ENCODE assay signal across 1 cellular context in genomic region chr17:61862975-61863800, GRCh38.
TF ChIP-seq lines count a peak whose summit lies in the region.

Gene BRIP1, minus strand, starts transcription at chr17:61863528. Its CDS starts 1,989 bp downstream, at chr17:61861539.

TF ChIP-seq in HepG2, 621 proteins besides CTCF, POLR2A, EP300 and RAD21 (continued from another document and continues in another):
- no peak for TF ChIP-seq SP5 (CRISPR knock-in tag; IDR thresholded peaks at IDR 0.05; ENCODE audit: borderline replicate concordance, low read depth)
- TF ChIP-seq HNF4A (CRISPR knock-in tag; IDR thresholded peaks at IDR 0.05), result peak; percentile 80
- peak; percentile 54; the same call in 1 of the 2 replicates for TF ChIP-seq AHR (CRISPR knock-in tag; IDR thresholded peaks at IDR 0.05)
- TF ChIP-seq ZNF569 (CRISPR knock-in tag; IDR thresholded peaks at IDR 0.05; ENCODE audit: borderline replicate concordance), result peak; percentile 95; the same call in 1 of the 2 replicates
- no peak for TF ChIP-seq ZBTB21 (CRISPR knock-in tag; IDR thresholded peaks at IDR 0.05)
- 0 out of 2 replicates have a peak, but pooled peaks have one; percentile 14 for TF ChIP-seq RARA (CRISPR knock-in tag; IDR thresholded peaks at IDR 0.05)
- 0 out of 2 replicates have a peak, but pooled peaks have one; percentile 69 for TF ChIP-seq TRAFD1 (CRISPR knock-in tag; IDR thresholded peaks at IDR 0.05; ENCODE audit: borderline replicate concordance)
- peak; percentile 64 for TF ChIP-seq RBM39 (IDR thresholded peaks at IDR 0.05; ENCODE audit: low read depth, low read length, poor library complexity, severe bottlenecking)
- 0 out of 2 replicates have a peak, but pooled peaks have one; percentile 12 for TF ChIP-seq ATF3 (CRISPR knock-in tag; IDR thresholded peaks at IDR 0.05)
- TF ChIP-seq PRMT3 (CRISPR knock-in tag; IDR thresholded peaks at IDR 0.05; ENCODE audit: borderline replicate concordance, low read depth), result no peak; the same call in 1 of the 2 replicates
- peak; percentile 74; the same call in 1 of the 2 replicates for TF ChIP-seq GFI1 (CRISPR knock-in tag; IDR thresholded peaks at IDR 0.05; ENCODE audit: borderline replicate concordance)
- TF ChIP-seq KLF12 (CRISPR knock-in tag; IDR thresholded peaks at IDR 0.05; ENCODE audit: borderline replicate concordance), result no peak
- peak; percentile 81; the same call in 1 of the 2 replicates for TF ChIP-seq ZNF512B (CRISPR knock-in tag; IDR thresholded peaks at IDR 0.05; ENCODE audit: borderline replicate concordance)
- peak; percentile 90 for TF ChIP-seq ZNF792 (CRISPR knock-in tag; IDR thresholded peaks at IDR 0.05)
- no peak for TF ChIP-seq CENPX (CRISPR knock-in tag; IDR thresholded peaks at IDR 0.05)
- TF ChIP-seq POLR2AphosphoS2 (IDR thresholded peaks at IDR 0.05; ENCODE audit: low read depth, low read length), result no peak
- TF ChIP-seq TIGD3 (CRISPR knock-in tag; IDR thresholded peaks at IDR 0.05; ENCODE audit: borderline replicate concordance), result peak; percentile 71; the same call in 1 of the 2 replicates
- 0 out of 2 replicates have a peak, but pooled peaks have one; percentile 52 for TF ChIP-seq U2AF2 (IDR thresholded peaks at IDR 0.05; ENCODE audit: low read depth, low read length)
- TF ChIP-seq MED13 (CRISPR knock-in tag; IDR thresholded peaks at IDR 0.05), result 0 out of 2 replicates have a peak, but pooled peaks have one; percentile 42
- TF ChIP-seq ZFP90 (CRISPR knock-in tag; IDR thresholded peaks at IDR 0.05; ENCODE audit: borderline replicate concordance), result no peak
- TF ChIP-seq ZFP36L2 (CRISPR knock-in tag; IDR thresholded peaks at IDR 0.05), result no peak
- TF ChIP-seq NFAT5 (CRISPR knock-in tag; IDR thresholded peaks at IDR 0.05), result no peak
- 0 out of 2 replicates have a peak, but pooled peaks have one; percentile 34 for TF ChIP-seq ZNF644 (CRISPR knock-in tag; IDR thresholded peaks at IDR 0.05; ENCODE audit: low read depth)
- no peak for TF ChIP-seq TRIM24 (CRISPR knock-in tag; IDR thresholded peaks at IDR 0.05)
- 0 out of 2 replicates have a peak, but pooled peaks have one; percentile 31 for TF ChIP-seq MIXL1 (CRISPR knock-in tag; IDR thresholded peaks at IDR 0.05)
- TF ChIP-seq ZNF75D (CRISPR knock-in tag; IDR thresholded peaks at IDR 0.05; ENCODE audit: borderline replicate concordance), result no peak
- TF ChIP-seq ZNF33B (CRISPR knock-in tag; IDR thresholded peaks at IDR 0.05), result 0 out of 2 replicates have a peak, but pooled peaks have one; percentile 58
- TF ChIP-seq IKZF4 (CRISPR knock-in tag; IDR thresholded peaks at IDR 0.05; ENCODE audit: borderline replicate concordance, low read depth, not compliant biosample characterization), result peak; percentile 66
- TF ChIP-seq ATF1 (CRISPR knock-in tag; IDR thresholded peaks at IDR 0.05), result peak; percentile 59; the same call in 1 of the 2 replicates
- TF ChIP-seq RARG (CRISPR knock-in tag; IDR thresholded peaks at IDR 0.05; ENCODE audit: low read depth), result peak; percentile 81; the same call in 1 of the 2 replicates
- TF ChIP-seq ZNF605 (CRISPR knock-in tag; IDR thresholded peaks at IDR 0.05), result peak; percentile 72; the same call in 1 of the 2 replicates
- no peak for TF ChIP-seq STAG1 (CRISPR knock-in tag; IDR thresholded peaks at IDR 0.05)
- TF ChIP-seq ZFX (CRISPR knock-in tag; IDR thresholded peaks at IDR 0.05; ENCODE audit: low read depth), result peak; percentile 94
- peak; percentile 76; the same call in 1 of the 2 replicates for TF ChIP-seq ZNF761 (CRISPR knock-in tag; conservative IDR thresholded peaks at IDR 0.05)
- TF ChIP-seq ZNF546 (CRISPR knock-in tag; conservative IDR thresholded peaks at IDR 0.05), result peak; percentile 95
- peak; percentile 90 for TF ChIP-seq POLR2AphosphoS5 (IDR thresholded peaks at IDR 0.05; ENCODE audit: low read depth, low read length)
- TF ChIP-seq CREB3 (CRISPR knock-in tag; IDR thresholded peaks at IDR 0.05), result no peak; the same call in 1 of the 2 replicates
- TF ChIP-seq ZNF12 (CRISPR knock-in tag; IDR thresholded peaks at IDR 0.05), result no peak
- TF ChIP-seq ZFP91 (CRISPR knock-in tag; IDR thresholded peaks at IDR 0.05; ENCODE audit: borderline replicate concordance), result peak; percentile 74; the same call in 1 of the 2 replicates
- TF ChIP-seq ZNF850 (CRISPR knock-in tag; conservative IDR thresholded peaks at IDR 0.05), result no peak
- TF ChIP-seq NFE2L2 (IDR thresholded peaks at IDR 0.05; ENCODE audit: low read length), result no peak
- peak; percentile 86 for TF ChIP-seq RBM22 (optimal IDR thresholded peaks at IDR 0.05; ENCODE audit: low read length)
- peak; percentile 82 for TF ChIP-seq ZFY (CRISPR knock-in tag; IDR thresholded peaks at IDR 0.05)
- TF ChIP-seq GTF3A (CRISPR knock-in tag; conservative IDR thresholded peaks at IDR 0.05), result no peak
- no peak for TF ChIP-seq ELF1 (CRISPR knock-in tag; IDR thresholded peaks at IDR 0.05)
- peak; percentile 85 for TF ChIP-seq ZNF501 (CRISPR knock-in tag; IDR thresholded peaks at IDR 0.05)
- no peak for TF ChIP-seq ZNF576 (CRISPR knock-in tag; IDR thresholded peaks at IDR 0.05)
- TF ChIP-seq TAF1 (CRISPR knock-in tag; IDR thresholded peaks at IDR 0.05), result peak; percentile 71
- TF ChIP-seq PBX2 (CRISPR knock-in tag; IDR thresholded peaks at IDR 0.05), result no peak
- peak; percentile 83; the same call in 1 of the 2 replicates for TF ChIP-seq ZNF547 (CRISPR knock-in tag; IDR thresholded peaks at IDR 0.05)
- TF ChIP-seq SP2 (CRISPR knock-in tag; IDR thresholded peaks at IDR 0.05), result peak; percentile 97
- 0 out of 2 replicates have a peak, but pooled peaks have one; percentile 51 for TF ChIP-seq SNAI1 (CRISPR knock-in tag; IDR thresholded peaks at IDR 0.05; ENCODE audit: borderline replicate concordance)
- TF ChIP-seq ZBTB7B (CRISPR knock-in tag; IDR thresholded peaks at IDR 0.05), result peak; percentile 58; the same call in 1 of the 2 replicates
